ENCODE assay signal across 7 cellular contexts in genomic region chr6:48278261-48278660, GRCh38.
"Had no signal": no experiment of that assay in that cellular context is flagged by ENCODE, and none has a peak within 500 bp of the region (broad histone marks: within the 10 kb centered on the region; RNA-seq: fewer than 3 reads in every experiment).

No MANE protein-coding gene starts in this region.

- H3K27me3 Mint-ChIP-seq: IgD-negative memory B cell had no signal

- H3K4me3 ChIP-seq: GM23248, HAP-1 had no signal

- DNase-seq: GM23248, GOT3, H7, HFFc6 had no signal

- H3K9ac ChIP-seq: GM23248 had no signal

- H3K27ac Mint-ChIP-seq: HFFc6, IgD-negative memory B cell had no signal

- H3K4me3 Mint-ChIP-seq: HFFc6, IgD-negative memory B cell had no signal

- H3K36me3 ChIP-seq: HAP-1 had no signal

- H3K27ac ChIP-seq: GM23248, HL-60 had no signal

- H3K36me3 Mint-ChIP-seq: IgD-negative memory B cell had no signal

- H3K4me1 Mint-ChIP-seq: IgD-negative memory B cell had no signal

- H3K9me3 Mint-ChIP-seq: HFFc6 had no signal
